ENCODE assay signal across 8 cellular contexts in genomic region chr6:10951675-10952282, GRCh38.
A peak's percentile ranks its signal among the peaks of the same experiment; 100 is the strongest.
DNase-seq lines count a peak whose midpoint lies in the region; ATAC-seq and TF ChIP-seq lines count a peak whose summit lies in the region.

No MANE protein-coding gene starts in this region.

- ATAC-seq in GM18870 (IDR thresholded peaks at IDR 0.05; ENCODE audit: unreplicated experiment) = no peak
- ATAC-seq in HG03095 (IDR thresholded peaks at IDR 0.05; ENCODE audit: unreplicated experiment) = no peak
- ATAC-seq in HG02798 (IDR thresholded peaks at IDR 0.05; ENCODE audit: poor library complexity, unreplicated experiment) = no peak

- no peaks in the 10 kb centered on the region for H3K36me3 ChIP-seq in MG63

- no peaks in the 10 kb centered on the region for H3K27me3 ChIP-seq in MG63

- no peak overlapping the region for H3K4me3 ChIP-seq in MG63

- no peaks in the 10 kb centered on the region for H3K9me3 ChIP-seq in MG63

- TF ChIP-seq CTCF in GM10266 (IDR thresholded peaks at IDR 0.05; ENCODE audit: control insufficient read depth, insufficient read depth, low read depth, missing control alignments) = peak; percentile 48

- DNase-seq in GM10266 (ENCODE audit: extremely low spot score) (peak; percentile 40), MG63 (peak; percentile 52), astrocyte of the hippocampus (ENCODE audit: low read depth, low spot score) (peak; percentile 69), kidney glomerular epithelial cell (lab: John Stamatoyannopoulos, UW) (peak; percentile 45)
- DNase-seq in stimulated activated CD4-positive, alpha-beta T cell treated with anti-CD3 and anti-CD28 coated beads, Interleukin-12 subunit alpha, Interleukin-12 subunit beta, amount 100 ng/mL, for 4 hours = no peak
